11 cellular contexts compared by ENCODE assay signal in genomic region chr3:189664311-189664710, GRCh38. TPM values are rescaled to one million over a fixed set of nuclear protein-coding genes. Genes with fewer than 3 reads are reported as not detected.
DNase-seq lines count a peak whose midpoint lies in the region; ATAC-seq and TF ChIP-seq lines count a peak whose summit lies in the region.
"Had no signal": no experiment of that assay in that cellular context is flagged by ENCODE, and none has a peak within 500 bp of the region (broad histone marks: within the 10 kb centered on the region; RNA-seq: fewer than 3 reads in every experiment).

No MANE protein-coding gene starts in this region.

- no peaks in the 10 kb centered on the region for H3K79me2 ChIP-seq in osteoblast (ENCODE audit: insufficient read depth, low read length)

- no peak overlapping the region for H2AFZ ChIP-seq in osteoblast (ENCODE audit: low read length)
- H2AFZ ChIP-seq: neural progenitor cell had no signal

- H3K27ac ChIP-seq in osteoblast (ENCODE audit: low read depth, low read length): peak overlapping the region; percentile 72
- H3K27ac ChIP-seq: neural progenitor cell had no signal

- TF ChIP-seq CTCF in choroid plexus epithelial cell (conservative IDR thresholded peaks at IDR 0.05; ENCODE audit: low read depth, low read length): no peak
- no peak for TF ChIP-seq CTCF in osteoblast (IDR thresholded peaks at IDR 0.05; ENCODE audit: extremely low read depth, low read depth, low read length)

- peak; percentile 83 for DNase-seq in GM03348 (ENCODE audit: low spot score)
- peak; percentile 60 for DNase-seq in NCI-H460 (ENCODE audit: extremely low read depth, low read depth)
- peak; percentile 94 for DNase-seq in choroid plexus epithelial cell (ENCODE audit: low read depth)
- peak; percentile 71 for DNase-seq in osteoblast (ENCODE audit: insufficient read length, low spot score, missing footprints)
- no peak for DNase-seq in NK-92 treated with Interleukin-12 subunit alpha and Interleukin-12 subunit beta, amount 100 ng/mL, for 24 hours (lab: John Stamatoyannopoulos, UW)
- DNase-seq in mucosa of gallbladder (ENCODE audit: low spot score): no peak
- DNase-seq: activated naive CD8-positive, alpha-beta T cell treated with anti-CD3 and anti-CD28 coated beads, Interleukin-2, amount 10 ng/mL, durations not matched to agents 7 days and 5 days; DND-41 had no signal

- no peaks in the 10 kb centered on the region for H3K27me3 ChIP-seq in osteoblast (ENCODE audit: insufficient read depth, low read length)
- H3K27me3 ChIP-seq: neural progenitor cell had no signal

- H3K36me3 ChIP-seq in osteoblast (ENCODE audit: insufficient read depth, low read length): no peaks in the 10 kb centered on the region
- H3K36me3 ChIP-seq: neural progenitor cell had no signal

- no peaks in the 10 kb centered on the region for H4K20me1 ChIP-seq in osteoblast (ENCODE audit: insufficient read depth, low read length)

- peaks cover 16% of the 10 kb centered on the region for H3K4me1 ChIP-seq in osteoblast (ENCODE audit: insufficient read depth, low read length)
- H3K4me1 ChIP-seq: neural progenitor cell had no signal

- no peak overlapping the region for H3K4me3 ChIP-seq in choroid plexus epithelial cell (ENCODE audit: low read depth, low read length)
- no peak overlapping the region for H3K4me3 ChIP-seq in osteoblast (ENCODE audit: insufficient read depth, low read length)
- H3K4me3 ChIP-seq: neural progenitor cell had no signal

- ATAC-seq in GM21360 (IDR thresholded peaks at IDR 0.05; ENCODE audit: unreplicated experiment) (no peak), HG02623 (IDR thresholded peaks at IDR 0.05; ENCODE audit: unreplicated experiment) (no peak)

- H3K9me3 ChIP-seq in osteoblast (ENCODE audit: low read depth, low read length): no peaks in the 10 kb centered on the region

- peak overlapping the region; percentile 30 for H3K4me2 ChIP-seq in osteoblast (ENCODE audit: insufficient read depth, low read length)
- H3K4me2 ChIP-seq: neural progenitor cell had no signal

RNA-seq across cellular contexts. Expression of gene TP63, which starts 33.1 kb away (rescaled TPM):
- not detected in 2 replicates for total RNA-seq in NCI-H460 (2014; rRNA removed; shearing (Covaris generic))
- not detected in 2 replicates for polyA plus RNA-seq in NCI-H460 (2014; cell fraction: nucleus; rRNA removed)
- 1.8 and 2.4 TPM in 2 replicates for total RNA-seq in osteoblast
- 0.06 TPM for total RNA-seq in mucosa of gallbladder

Comparison
In these comparisons a context has a peak if more than half of its experiments do, and no peak if none do; other contexts are left out.
1. DNase-seq: peak in GM03348 (single experiment), NCI-H460 (single experiment), choroid plexus epithelial cell (single experiment) and osteoblast (single experiment); none in NK-92 treated with Interleukin-12 subunit alpha and Interleukin-12 subunit beta, amount 100 ng/mL, for 24 hours (single experiment) and mucosa of gallbladder (single experiment).